In the genomic region with DNA sequence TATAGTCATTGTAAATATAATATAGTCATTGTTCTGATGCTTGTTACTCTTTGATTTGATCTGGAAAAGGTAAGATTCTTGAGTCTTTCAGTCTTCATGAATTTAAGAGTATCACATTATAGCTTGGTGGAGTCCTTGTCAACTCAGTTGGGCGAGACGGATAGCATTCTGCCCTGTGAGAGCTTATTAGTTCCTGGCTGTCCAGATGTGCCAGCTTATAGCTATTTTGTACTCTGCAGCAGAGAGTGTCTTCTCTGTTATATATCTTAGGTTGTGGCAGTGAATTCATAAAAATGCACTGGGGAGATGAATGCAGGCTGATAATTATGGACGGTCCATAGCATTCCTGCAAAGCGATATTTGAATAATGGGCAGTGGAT, we compare ENCODE assay signal across 23 cellular contexts. TPM values are rescaled to one million over a fixed set of nuclear protein-coding genes. Genes with fewer than 3 reads are reported as not detected.
"Had no signal": no experiment of that assay in that cellular context is flagged by ENCODE, and none has a peak within 500 bp of the region (broad histone marks: within the 10 kb centered on the region; RNA-seq: fewer than 3 reads in every experiment).

No MANE protein-coding gene starts in this region.

- H3K4me1 Mint-ChIP-seq: activated B cell treated with CpG ODN at 0.5 μM for 24 hours, nephron progenitor cell had no signal

- H3K9me3 Mint-ChIP-seq: activated B cell treated with CpG ODN at 0.5 μM for 24 hours; activated naive CD8-positive, alpha-beta T cell treated with anti-CD3 and anti-CD28 coated beads, Interleukin-2, amount 10 ng/mL, durations not matched to agents 7 days and 5 days; activated T-helper 1 cell treated with anti-CD3 and anti-CD28 coated beads, Interleukin-12 subunit alpha, Interleukin-12 subunit beta, Interleukin-2, Interleukin-4 antibody, amounts not matched to agents 30 ng/mL and 10 ng/mL and 1 ng/mL, durations not matched to agents 14 hours and 24 hours and 36 hours; nephron progenitor cell; T-helper 2 cell treated with Interferon-gamma antibody and Interleukin-4, amounts not matched to agents 5 μg/mL and 100 μg/mL, for 36 hours had no signal

- H3K27ac Mint-ChIP-seq: activated B cell treated with CpG ODN at 0.5 μM for 24 hours, nephron progenitor cell, progenitor cell of endocrine pancreas had no signal

- H3K27ac ChIP-seq: brain microvascular endothelial cell, gastroesophageal sphincter, neutrophil, ovary, right lobe of liver, stomach, thyroid gland, upper lobe of left lung, vagina had no signal

- H3K36me3 ChIP-seq: ovary had no signal

- H3K27me3 ChIP-seq: brain microvascular endothelial cell, gastroesophageal sphincter, neutrophil, ovary, right lobe of liver, stomach, thyroid gland, upper lobe of left lung, vagina had no signal

- H3K4me3 ChIP-seq: gastroesophageal sphincter, mucosa of descending colon, ovary, right lobe of liver, stomach, thyroid gland, upper lobe of left lung, vagina had no signal

- H3K27me3 Mint-ChIP-seq: activated B cell treated with CpG ODN at 0.5 μM for 24 hours; activated naive CD8-positive, alpha-beta T cell treated with anti-CD3 and anti-CD28 coated beads, Interleukin-2, amount 10 ng/mL, durations not matched to agents 7 days and 5 days; progenitor cell of endocrine pancreas had no signal

- H3K4me3 Mint-ChIP-seq: activated B cell treated with CpG ODN at 0.5 μM for 24 hours, nephron progenitor cell had no signal

- DNase-seq: activated B cell treated with CpG ODN at 0.5 μM for 24 hours; activated CD4-positive, alpha-beta T cell treated with anti-CD3 and anti-CD28 coated beads, Interleukin-2, amount 50 U/mL, for 4 hours; activated gamma-delta T cell; activated naive CD8-positive, alpha-beta T cell treated with anti-CD3 and anti-CD28 coated beads, Interleukin-2, amount 10 ng/mL, durations not matched to agents 7 days and 5 days; brain microvascular endothelial cell; cortex of kidney; hippocampal formation; left cardiac atrium; left ventricle myocardium superior; mucosa of descending colon; nephron progenitor cell; ovary; stimulated activated CD4-positive, alpha-beta T cell treated with anti-CD3 and anti-CD28 coated beads, Interleukin-2, amount 100 ng/mL, for 48 hours; stomach; thyroid gland; upper lobe of left lung had no signal

- H3K4me1 ChIP-seq: right lobe of liver, vagina had no signal

- H3K9me3 ChIP-seq: gastroesophageal sphincter, mucosa of descending colon, neutrophil, ovary, right lobe of liver, stomach, thyroid gland, upper lobe of left lung, vagina had no signal

- ATAC-seq: gastroesophageal sphincter, left cardiac atrium, left ventricle myocardium superior, mucosa of descending colon, right lobe of liver had no signal

RNA-seq across cellular contexts. Expression of a gene that starts 51.0 kb away (rescaled TPM):
- total RNA-seq: activated B cell treated with CpG ODN at 0.5 μM for 24 hours; activated T-helper 1 cell treated with anti-CD3 and anti-CD28 coated beads, Interleukin-12 subunit alpha, Interleukin-12 subunit beta, Interleukin-2, Interleukin-4 antibody, amounts not matched to agents 30 ng/mL and 10 ng/mL and 1 ng/mL, durations not matched to agents 14 hours and 24 hours and 36 hours had no signal
